ENCODE assay signal across 21 cellular contexts in the genomic region with DNA sequence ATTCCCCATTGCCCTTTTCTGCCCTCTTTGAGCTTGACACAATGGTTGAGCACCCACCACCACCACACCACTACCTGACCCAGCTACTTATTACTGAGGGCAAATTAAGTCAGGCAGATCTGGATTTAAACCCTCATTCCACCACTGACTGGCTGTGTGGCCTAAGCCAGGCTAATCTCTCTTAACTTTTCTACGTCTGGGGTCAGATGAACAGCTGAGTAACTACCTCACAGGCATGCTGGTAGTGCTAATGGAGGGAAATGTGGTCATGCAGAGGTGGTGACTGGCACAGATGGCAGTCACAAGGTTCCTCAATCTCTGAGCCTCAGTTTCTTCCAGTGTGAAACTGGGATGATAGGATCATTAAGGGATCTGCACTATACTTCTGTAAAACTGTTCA. TPM values are rescaled to one million over a fixed set of nuclear protein-coding genes. Genes with fewer than 3 reads are reported as not detected.
DNase-seq lines count a peak whose midpoint lies in the region; ATAC-seq and TF ChIP-seq lines count a peak whose summit lies in the region.
"Had no signal": no experiment of that assay in that cellular context is flagged by ENCODE, and none has a peak within 500 bp of the region (broad histone marks: within the 10 kb centered on the region; RNA-seq: fewer than 3 reads in every experiment).

No MANE protein-coding gene starts in this region.

- H3K9me3 ChIP-seq in WERI-Rb-1 (ENCODE audit: severe bottlenecking): no peaks in the 10 kb centered on the region
- H3K9me3 ChIP-seq: BLaER1 had no signal

- peak overlapping the region; percentile 6 to 16 for H3K27ac Mint-ChIP-seq in activated naive CD4-positive, alpha-beta T cell treated with anti-CD3 and anti-CD28 coated beads, Interleukin-2, amount 50 U/mL, for 72 hours
- H3K27ac Mint-ChIP-seq in stimulated activated effector memory CD8-positive, alpha-beta T cell treated with anti-CD3 and anti-CD28 coated beads, Interleukin-12 subunit alpha, Interleukin-12 subunit beta, amount 100 ng/mL, for 72 hours: peak overlapping the region; percentile 77
- no peak overlapping the region for H3K27ac Mint-ChIP-seq in natural killer cell treated with Interleukin-12 subunit alpha and Interleukin-12 subunit beta and Interleukin-15 and Interleukin-18, amount 100 ng/mL, for 72 hours
- H3K27ac Mint-ChIP-seq: B cell, GM23338, H9 had no signal

- no peaks in the 10 kb centered on the region for H3K9me3 Mint-ChIP-seq in activated naive CD4-positive, alpha-beta T cell treated with anti-CD3 and anti-CD28 coated beads, Interleukin-2, amount 50 U/mL, for 72 hours
- H3K9me3 Mint-ChIP-seq in stimulated activated effector memory CD8-positive, alpha-beta T cell treated with anti-CD3 and anti-CD28 coated beads, Interleukin-12 subunit alpha, Interleukin-12 subunit beta, amount 100 ng/mL, for 72 hours: no peaks in the 10 kb centered on the region
- no peaks in the 10 kb centered on the region for H3K9me3 Mint-ChIP-seq in natural killer cell treated with Interleukin-12 subunit alpha and Interleukin-12 subunit beta and Interleukin-15 and Interleukin-18, amount 100 ng/mL, for 72 hours
- H3K9me3 Mint-ChIP-seq: CD4-positive, CD25-positive, alpha-beta regulatory T cell; CD8-positive, alpha-beta memory T cell; GM23338; H9 had no signal

- TF ChIP-seq CTCF in WERI-Rb-1 (IDR thresholded peaks at IDR 0.05; ENCODE audit: low read depth, low read length): no peak

- DNase-seq in activated naive CD4-positive, alpha-beta T cell treated with anti-CD3 and anti-CD28 coated beads, Interleukin-2, amount 50 U/mL, for 72 hours (ENCODE audit: low spot score in 2 of 2): no peak
- no peak for DNase-seq in activated naive CD4-positive, alpha-beta T cell (lab: John Stamatoyannopoulos, UW)
- peak; percentile 34 for DNase-seq in WERI-Rb-1
- peak; percentile 59 for DNase-seq in myocyte (ENCODE audit: low read depth)
- DNase-seq in stimulated activated effector memory CD8-positive, alpha-beta T cell treated with anti-CD3 and anti-CD28 coated beads, Interleukin-12 subunit alpha, Interleukin-12 subunit beta, amount 100 ng/mL, for 72 hours (ENCODE audit: low spot score in 2 of 2): no peak
- no peak for DNase-seq in SHP77 (lab: John Stamatoyannopoulos, UW)
- no peak for DNase-seq in natural killer cell treated with Interleukin-12 subunit alpha and Interleukin-12 subunit beta and Interleukin-15 and Interleukin-18, amount 100 ng/mL, for 72 hours (ENCODE audit: low spot score)
- no peak for DNase-seq in anterior cingulate cortex (lab: John Stamatoyannopoulos, UW)
- DNase-seq: CD4-positive, CD25-positive, alpha-beta regulatory T cell; CD8-positive, alpha-beta memory T cell; DMS 273 treated with DMSO at 0.1 percent for 48 hours; DMS79; EL; GF-D8; H9 had no signal

- H3K27me3 Mint-ChIP-seq in natural killer cell treated with Interleukin-12 subunit alpha and Interleukin-12 subunit beta and Interleukin-15 and Interleukin-18, amount 100 ng/mL, for 72 hours: no peaks in the 10 kb centered on the region
- H3K27me3 Mint-ChIP-seq: B cell; CD4-positive, CD25-positive, alpha-beta regulatory T cell had no signal

- no peak overlapping the region for H3K27ac ChIP-seq in WERI-Rb-1
- H3K27ac ChIP-seq: 22Rv1, BLaER1, C4-2B had no signal

- no peak overlapping the region for H3K4me3 Mint-ChIP-seq in stimulated activated effector memory CD8-positive, alpha-beta T cell treated with anti-CD3 and anti-CD28 coated beads, Interleukin-12 subunit alpha, Interleukin-12 subunit beta, amount 100 ng/mL, for 72 hours
- H3K4me3 Mint-ChIP-seq in natural killer cell treated with Interleukin-12 subunit alpha and Interleukin-12 subunit beta and Interleukin-15 and Interleukin-18, amount 100 ng/mL, for 72 hours: no peak overlapping the region
- H3K4me3 Mint-ChIP-seq: B cell, GM23338, H9 had no signal

- H3K4me1 Mint-ChIP-seq in stimulated activated effector memory CD8-positive, alpha-beta T cell treated with anti-CD3 and anti-CD28 coated beads, Interleukin-12 subunit alpha, Interleukin-12 subunit beta, amount 100 ng/mL, for 72 hours: peaks cover 7% of the 10 kb centered on the region
- H3K4me1 Mint-ChIP-seq in natural killer cell treated with Interleukin-12 subunit alpha and Interleukin-12 subunit beta and Interleukin-15 and Interleukin-18, amount 100 ng/mL, for 72 hours (ENCODE audit: low read depth in 2 of 2): peaks cover 5 to 13% of the 10 kb centered on the region in 2 donors

- no peaks in the 10 kb centered on the region for H3K27me3 ChIP-seq in WERI-Rb-1 (ENCODE audit: insufficient read depth, low read depth, severe bottlenecking)
- H3K27me3 ChIP-seq: BLaER1 had no signal

- H3K4me3 ChIP-seq in WERI-Rb-1 (ENCODE audit: low read depth, low read length): no peak overlapping the region
- H3K4me3 ChIP-seq: BLaER1, GM23338 had no signal

- no peak for ATAC-seq in activated naive CD4-positive, alpha-beta T cell treated with anti-CD3 and anti-CD28 coated beads, Interleukin-2, amount 50 U/mL, for 72 hours
- no peak for ATAC-seq in stimulated activated effector memory CD8-positive, alpha-beta T cell treated with anti-CD3 and anti-CD28 coated beads, Interleukin-12 subunit alpha, Interleukin-12 subunit beta, amount 100 ng/mL, for 72 hours
- ATAC-seq in natural killer cell treated with Interleukin-12 subunit alpha and Interleukin-12 subunit beta and Interleukin-15 and Interleukin-18, amount 100 ng/mL, for 72 hours: no peak
- ATAC-seq: GM23338, HCT116 had no signal

- H3K36me3 Mint-ChIP-seq in activated naive CD4-positive, alpha-beta T cell treated with anti-CD3 and anti-CD28 coated beads, Interleukin-2, amount 50 U/mL, for 72 hours: peaks cover 10 to 16% of the 10 kb centered on the region in 2 donors
- H3K36me3 Mint-ChIP-seq in stimulated activated effector memory CD8-positive, alpha-beta T cell treated with anti-CD3 and anti-CD28 coated beads, Interleukin-12 subunit alpha, Interleukin-12 subunit beta, amount 100 ng/mL, for 72 hours: peaks cover 34% of the 10 kb centered on the region
- H3K36me3 Mint-ChIP-seq in natural killer cell treated with Interleukin-12 subunit alpha and Interleukin-12 subunit beta and Interleukin-15 and Interleukin-18, amount 100 ng/mL, for 72 hours: peaks cover 9% of the 10 kb centered on the region

- H3K36me3 ChIP-seq in WERI-Rb-1: peaks cover 34% of the 10 kb centered on the region

RNA-seq across cellular contexts. Expression of a gene that starts 4.3 kb away (rescaled TPM):
- total RNA-seq in activated naive CD4-positive, alpha-beta T cell treated with anti-CD3 and anti-CD28 coated beads, Interleukin-2, amount 50 U/mL, for 72 hours: 10 to 100 TPM; 47.2 to 78.9 TPM
- 23.7 and 30.8 TPM in 2 replicates for total RNA-seq in myocyte
- 44.5 TPM for polyA plus RNA-seq in myocyte (2012)
- 100 to 1,000 TPM in 1 of 2 donors, 10 to 100 TPM in 1; 41.5 to 117 TPM for total RNA-seq in natural killer cell treated with Interleukin-12 subunit alpha and Interleukin-12 subunit beta and Interleukin-15 and Interleukin-18, amount 100 ng/mL, for 72 hours

RNA-seq across cellular contexts. Expression of a gene that starts 29.5 kb away (rescaled TPM):
- total RNA-seq in activated naive CD4-positive, alpha-beta T cell treated with anti-CD3 and anti-CD28 coated beads, Interleukin-2, amount 50 U/mL, for 72 hours: 10 to 100 TPM; 14.2 to 14.5 TPM
- total RNA-seq in myocyte: 26.0 and 31.1 TPM in 2 replicates
- polyA plus RNA-seq in myocyte (2012): 17.6 TPM
- 10 to 100 TPM; 17.9 to 19.1 TPM for total RNA-seq in natural killer cell treated with Interleukin-12 subunit alpha and Interleukin-12 subunit beta and Interleukin-15 and Interleukin-18, amount 100 ng/mL, for 72 hours

Comparison
In these comparisons a context has a peak if more than half of its experiments do, and no peak if none do; other contexts are left out.
1. DNase-seq: peak in WERI-Rb-1 (single experiment) and myocyte (single experiment); none in activated naive CD4-positive, alpha-beta T cell treated with anti-CD3 and anti-CD28 coated beads, Interleukin-2, amount 50 U/mL, for 72 hours (0 of 2), activated naive CD4-positive, alpha-beta T cell (0 of 4), stimulated activated effector memory CD8-positive, alpha-beta T cell treated with anti-CD3 and anti-CD28 coated beads, Interleukin-12 subunit alpha, Interleukin-12 subunit beta, amount 100 ng/mL, for 72 hours (0 of 2), SHP77 (0 of 2), natural killer cell treated with Interleukin-12 subunit alpha and Interleukin-12 subunit beta and Interleukin-15 and Interleukin-18, amount 100 ng/mL, for 72 hours (single experiment) and anterior cingulate cortex (0 of 58).
2. H3K27ac Mint-ChIP-seq: peak in activated naive CD4-positive, alpha-beta T cell treated with anti-CD3 and anti-CD28 coated beads, Interleukin-2, amount 50 U/mL, for 72 hours (2 of 2) and stimulated activated effector memory CD8-positive, alpha-beta T cell treated with anti-CD3 and anti-CD28 coated beads, Interleukin-12 subunit alpha, Interleukin-12 subunit beta, amount 100 ng/mL, for 72 hours (single experiment); none in natural killer cell treated with Interleukin-12 subunit alpha and Interleukin-12 subunit beta and Interleukin-15 and Interleukin-18, amount 100 ng/mL, for 72 hours (0 of 2).